30 cellular contexts compared by ENCODE assay signal in the genomic region with DNA sequence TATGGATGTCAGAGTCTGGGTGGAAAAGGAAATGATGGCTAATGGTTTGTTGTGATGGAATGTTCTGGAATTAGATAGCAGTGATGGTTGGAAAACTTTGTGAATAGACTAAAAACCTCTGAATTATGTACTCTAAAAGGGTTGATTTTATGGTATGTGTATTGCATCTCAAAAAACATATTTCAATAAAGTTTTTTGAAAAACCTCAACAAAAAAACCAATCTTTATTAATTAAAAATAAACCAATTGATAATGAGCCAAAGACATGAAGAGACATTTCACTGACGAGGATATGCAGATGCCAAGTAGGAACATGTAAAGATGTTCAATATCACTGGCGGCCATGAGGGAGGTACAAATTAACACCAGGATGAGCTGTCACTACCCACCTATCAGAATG.
"Had no signal": no experiment of that assay in that cellular context is flagged by ENCODE, and none has a peak within 500 bp of the region (broad histone marks: within the 10 kb centered on the region; RNA-seq: fewer than 3 reads in every experiment).

No MANE protein-coding gene starts in this region.

- H3K27me3 ChIP-seq: breast epithelium, MG63, Peyer's patch, SJSA1 had no signal

- H3K4me2 ChIP-seq: KMS-11 had no signal

- H3K9me3 ChIP-seq: breast epithelium, MG63, Peyer's patch, SJSA1 had no signal

- H3K27ac ChIP-seq: breast epithelium, KMS-11, Peyer's patch, RWPE1, SJSA1 had no signal

- H3K4me3 ChIP-seq: breast epithelium, MG63, Peyer's patch, SJSA1 had no signal

- ATAC-seq: SK-N-SH treated with all-trans-retinoic acid at 6 μM for 48 hours had no signal

- H3K27me3 Mint-ChIP-seq: activated B cell treated with CpG ODN at 0.5 μM for 24 hours; activated CD4-positive, alpha-beta T cell treated with anti-CD3 and anti-CD28 coated beads, Interleukin-2, amount 10 ng/mL, durations not matched to agents 24 days and 14 days; activated naive CD8-positive, alpha-beta T cell treated with anti-CD3 and anti-CD28 coated beads, Interleukin-2, amount 10 ng/mL, durations not matched to agents 7 days and 5 days had no signal

- DNase-seq: activated B cell treated with CpG ODN at 0.5 μM for 24 hours; activated CD4-positive, alpha-beta T cell treated with anti-CD3 and anti-CD28 coated beads for 1 hour; activated CD4-positive, alpha-beta T cell treated with anti-CD3 and anti-CD28 coated beads, Interleukin-2, amount 10 ng/mL, durations not matched to agents 24 days and 14 days; activated CD4-positive, alpha-beta T cell treated with anti-CD3 and anti-CD28 coated beads, Interleukin-2, amount 50 U/mL, for 48 hours; activated CD8-positive, alpha-beta memory T cell treated with anti-CD3 and anti-CD28 coated beads, Interleukin-2, amount 50 U/mL, for 48 hours; activated naive CD4-positive, alpha-beta T cell treated with anti-CD3 and anti-CD28 coated beads, Interleukin-2, amount 50 U/mL, for 16 hours; activated naive CD8-positive, alpha-beta T cell treated with anti-CD3 and anti-CD28 coated beads, Interleukin-2, amount 10 ng/mL, durations not matched to agents 7 days and 5 days; activated T-cell treated with anti-CD3 and anti-CD28 coated beads, Interleukin-2, amount 50 U/mL, for 1 hour; aorta; caudate nucleus; MG63; MV-4-11; NCI-H1105; NCI-H1436; NCI-H1694 treated with DMSO at 0.1 percent for 48 hours; NCI-H2029 treated with DMSO at 0.1 percent for 48 hours; NCI-H345; NCI-H510A; NCI-H526 treated with DMSO at 0.1 percent for 48 hours; NK-92 treated with Interleukin-12 subunit alpha and Interleukin-12 subunit beta, amount 100 ng/mL, for 24 hours; OCI-M1; Peyer's patch; Right ventricle myocardium superior; T-helper 9 cell had no signal

- H3K36me3 ChIP-seq: breast epithelium, MG63, Peyer's patch, SJSA1 had no signal

- H3K9me3 Mint-ChIP-seq: activated B cell treated with CpG ODN at 0.5 μM for 24 hours; activated CD4-positive, alpha-beta T cell treated with anti-CD3 and anti-CD28 coated beads, Interleukin-2, amount 10 ng/mL, durations not matched to agents 24 days and 14 days; activated naive CD8-positive, alpha-beta T cell treated with anti-CD3 and anti-CD28 coated beads, Interleukin-2, amount 10 ng/mL, durations not matched to agents 7 days and 5 days; T-helper 1 cell treated with Interleukin-12 subunit alpha and Interleukin-12 subunit beta and Interleukin-4 antibody, amounts not matched to agents 30 μg/mL and 1 μg/mL, for 36 hours had no signal

- H3K9ac ChIP-seq: KMS-11 had no signal

- H3K4me3 Mint-ChIP-seq: activated B cell treated with CpG ODN at 0.5 μM for 24 hours; activated CD4-positive, alpha-beta T cell treated with anti-CD3 and anti-CD28 coated beads, Interleukin-2, amount 10 ng/mL, durations not matched to agents 24 days and 14 days; activated naive CD8-positive, alpha-beta T cell treated with anti-CD3 and anti-CD28 coated beads, Interleukin-2, amount 10 ng/mL, durations not matched to agents 7 days and 5 days; T-helper 1 cell treated with Interleukin-12 subunit alpha and Interleukin-12 subunit beta and Interleukin-4 antibody, amounts not matched to agents 30 μg/mL and 1 μg/mL, for 36 hours had no signal

- H3K27ac Mint-ChIP-seq: activated B cell treated with CpG ODN at 0.5 μM for 24 hours; activated CD4-positive, alpha-beta T cell treated with anti-CD3 and anti-CD28 coated beads, Interleukin-2, amount 10 ng/mL, durations not matched to agents 24 days and 14 days; activated naive CD8-positive, alpha-beta T cell treated with anti-CD3 and anti-CD28 coated beads, Interleukin-2, amount 10 ng/mL, durations not matched to agents 7 days and 5 days; T-helper 1 cell treated with Interleukin-12 subunit alpha and Interleukin-12 subunit beta and Interleukin-4 antibody, amounts not matched to agents 30 μg/mL and 1 μg/mL, for 36 hours had no signal

- H3K4me1 ChIP-seq: breast epithelium, Peyer's patch, SJSA1 had no signal
